Comparison of ENCODE assay signal across 25 cellular contexts in the genomic region with DNA sequence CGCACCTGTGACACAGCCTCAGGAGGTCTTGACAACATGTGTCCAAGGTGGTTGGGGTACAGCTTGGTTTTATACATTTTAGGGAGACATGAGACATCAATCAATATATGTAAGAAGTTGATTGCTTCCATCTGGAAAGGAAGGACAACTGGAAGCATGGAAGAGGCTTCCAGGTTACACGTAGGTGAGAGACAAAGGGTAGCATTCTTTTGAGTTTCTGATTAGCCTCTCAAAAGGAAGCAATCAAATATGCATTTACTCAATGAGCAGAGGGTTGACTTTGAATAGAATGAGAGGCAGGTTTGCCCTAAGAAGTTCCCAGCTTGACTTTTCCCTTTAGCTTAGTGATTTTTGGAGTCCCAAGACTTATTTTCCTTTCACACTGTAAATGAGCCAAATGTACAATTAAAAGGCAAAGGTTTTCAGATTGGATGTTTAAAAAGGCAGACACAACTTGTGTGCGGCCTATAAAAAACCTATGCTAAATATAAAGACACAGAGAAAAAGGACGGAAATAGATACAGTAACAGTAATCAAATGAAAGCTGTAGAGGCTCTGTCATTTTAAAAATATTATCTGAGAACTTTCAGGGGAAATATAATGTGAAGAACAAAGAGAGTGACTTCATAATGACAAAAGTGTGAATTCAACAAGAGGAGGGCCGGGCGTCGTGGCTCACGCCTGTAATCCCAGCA.
"Had no signal": no experiment of that assay in that cellular context is flagged by ENCODE, and none has a peak within 500 bp of the region (broad histone marks: within the 10 kb centered on the region; RNA-seq: fewer than 3 reads in every experiment).

No MANE protein-coding gene starts in this region.

- H3K4me3 ChIP-seq: mucosa of descending colon, pancreas, psoas muscle, right atrium auricular region, spleen, upper lobe of right lung had no signal

- H3K9me3 Mint-ChIP-seq: activated CD4-positive, alpha-beta T cell treated with anti-CD3 and anti-CD28 coated beads, Interleukin-2, amount 10 ng/mL, durations not matched to agents 7 days and 5 days; activated CD8-positive, alpha-beta T cell treated with anti-CD3 and anti-CD28 coated beads for 36 hours; activated naive CD4-positive, alpha-beta T cell treated with anti-CD3 and anti-CD28 coated beads, Interleukin-2, amount 50 U/mL, for 24 hours; activated T-helper 1 cell treated with anti-CD3 and anti-CD28 coated beads, Interleukin-12 subunit alpha, Interleukin-12 subunit beta, Interleukin-2, Interleukin-4 antibody, amounts not matched to agents 30 ng/mL and 10 ng/mL and 1 ng/mL, durations not matched to agents 14 hours and 24 hours and 36 hours; dendritic cell treated with granulocyte-macrophage colony-stimulating factor and Interleukin-4, amounts not matched to agents 40 ng/mL and 50 ng/mL, for 4 days had no signal

- H3K4me1 Mint-ChIP-seq: activated CD4-positive, alpha-beta T cell treated with anti-CD3 and anti-CD28 coated beads, Interleukin-2, amount 10 ng/mL, durations not matched to agents 7 days and 5 days; activated CD8-positive, alpha-beta memory T cell treated with anti-CD3 and anti-CD28 coated beads, Interleukin-2, amount 10 ng/mL, durations not matched to agents 7 days and 5 days; activated naive CD4-positive, alpha-beta T cell treated with anti-CD3 and anti-CD28 coated beads, Interleukin-2, amount 50 U/mL, for 24 hours; nephron progenitor cell had no signal

- ATAC-seq: activated CD8-positive, alpha-beta memory T cell treated with anti-CD3 and anti-CD28 coated beads, Interleukin-2, amount 10 ng/mL, durations not matched to agents 7 days and 5 days; activated CD8-positive, alpha-beta T cell treated with anti-CD3 and anti-CD28 coated beads for 36 hours; foreskin keratinocyte; left colon; mucosa of descending colon; pancreas; psoas muscle; upper lobe of right lung had no signal

- H3K27ac ChIP-seq: brain microvascular endothelial cell, foreskin keratinocyte, pancreas, psoas muscle, right atrium auricular region, spleen, upper lobe of right lung, VCaP had no signal

- H3K36me3 Mint-ChIP-seq: activated CD8-positive, alpha-beta memory T cell treated with anti-CD3 and anti-CD28 coated beads, Interleukin-2, amount 10 ng/mL, durations not matched to agents 7 days and 5 days; activated naive CD4-positive, alpha-beta T cell treated with anti-CD3 and anti-CD28 coated beads, Interleukin-2, amount 50 U/mL, for 24 hours had no signal

- H3K27me3 ChIP-seq: pancreas, right atrium auricular region had no signal

- H3K4me1 ChIP-seq: foreskin keratinocyte, pancreas, psoas muscle, right atrium auricular region, spleen, upper lobe of right lung had no signal

- H3K36me3 ChIP-seq: brain microvascular endothelial cell, pancreas, right atrium auricular region, spleen, upper lobe of right lung had no signal

- H3K4me3 Mint-ChIP-seq: activated CD4-positive, alpha-beta T cell treated with anti-CD3 and anti-CD28 coated beads, Interleukin-2, amount 10 ng/mL, durations not matched to agents 7 days and 5 days; activated CD8-positive, alpha-beta memory T cell treated with anti-CD3 and anti-CD28 coated beads, Interleukin-2, amount 10 ng/mL, durations not matched to agents 7 days and 5 days; activated CD8-positive, alpha-beta T cell treated with anti-CD3 and anti-CD28 coated beads for 36 hours; activated naive CD4-positive, alpha-beta T cell treated with anti-CD3 and anti-CD28 coated beads, Interleukin-2, amount 50 U/mL, for 24 hours; activated T-helper 1 cell treated with anti-CD3 and anti-CD28 coated beads, Interleukin-12 subunit alpha, Interleukin-12 subunit beta, Interleukin-2, Interleukin-4 antibody, amounts not matched to agents 30 ng/mL and 10 ng/mL and 1 ng/mL, durations not matched to agents 14 hours and 24 hours and 36 hours; dendritic cell treated with granulocyte-macrophage colony-stimulating factor and Interleukin-4, amounts not matched to agents 40 ng/mL and 50 ng/mL, for 4 days; nephron progenitor cell had no signal

- H3K9me3 ChIP-seq: mucosa of descending colon, pancreas, psoas muscle, right atrium auricular region, spleen, upper lobe of right lung had no signal

- DNase-seq: activated CD4-positive, alpha-beta T cell treated with anti-CD3 and anti-CD28 coated beads, Interleukin-2, amount 10 ng/mL, durations not matched to agents 7 days and 5 days; activated CD4-positive, CD25-positive, alpha-beta regulatory T cell treated with anti-CD3 and anti-CD28 coated beads, Interleukin-2, amount 50 U/mL, for 72 hours; activated CD8-positive, alpha-beta memory T cell treated with anti-CD3 and anti-CD28 coated beads, Interleukin-2, amount 10 ng/mL, durations not matched to agents 7 days and 5 days; activated CD8-positive, alpha-beta T cell treated with anti-CD3 and anti-CD28 coated beads for 36 hours; activated gamma-delta T cell treated with Interleukin-2 at 50 U/mL for 16 hours; aorta; brain microvascular endothelial cell; caudate nucleus; effector CD8-positive, alpha-beta T cell; foreskin keratinocyte; left colon; mesenchymal stem cell; mucosa of descending colon; nephron progenitor cell; pancreas; psoas muscle; spleen; stimulated activated CD4-positive, alpha-beta T cell treated with anti-CD3 and anti-CD28 coated beads, Interleukin-4, amount 100 ng/mL, for 1 hour; stimulated activated naive CD4-positive, alpha-beta T cell; upper lobe of right lung had no signal

- H3K27ac Mint-ChIP-seq: activated CD4-positive, alpha-beta T cell treated with anti-CD3 and anti-CD28 coated beads, Interleukin-2, amount 10 ng/mL, durations not matched to agents 7 days and 5 days; activated CD8-positive, alpha-beta memory T cell treated with anti-CD3 and anti-CD28 coated beads, Interleukin-2, amount 10 ng/mL, durations not matched to agents 7 days and 5 days; activated CD8-positive, alpha-beta T cell treated with anti-CD3 and anti-CD28 coated beads for 36 hours; activated naive CD4-positive, alpha-beta T cell treated with anti-CD3 and anti-CD28 coated beads, Interleukin-2, amount 50 U/mL, for 24 hours; activated T-helper 1 cell treated with anti-CD3 and anti-CD28 coated beads, Interleukin-12 subunit alpha, Interleukin-12 subunit beta, Interleukin-2, Interleukin-4 antibody, amounts not matched to agents 30 ng/mL and 10 ng/mL and 1 ng/mL, durations not matched to agents 14 hours and 24 hours and 36 hours; dendritic cell treated with granulocyte-macrophage colony-stimulating factor and Interleukin-4, amounts not matched to agents 40 ng/mL and 50 ng/mL, for 4 days; nephron progenitor cell had no signal
